29 cellular contexts compared by ENCODE assay signal in genomic region chr3:187762792-187763191, GRCh38.
"Had no signal": no experiment of that assay in that cellular context is flagged by ENCODE, and none has a peak within 500 bp of the region (broad histone marks: within the 10 kb centered on the region; RNA-seq: fewer than 3 reads in every experiment).

No MANE protein-coding gene starts in this region.

- H3K27ac Mint-ChIP-seq: dendritic cell treated with granulocyte-macrophage colony-stimulating factor and Interleukin-4, amounts not matched to agents 40 ng/mL and 50 ng/mL, for 4 days; effector memory CD8-positive, alpha-beta T cell; endodermal cell had no signal

- H3K27ac ChIP-seq: colonic mucosa, coronary artery, dorsolateral prefrontal cortex, epithelial cell of prostate, esophagus muscularis mucosa, foreskin keratinocyte, gastrocnemius medialis, gastroesophageal sphincter, heart left ventricle, heart right ventricle had no signal

- DNase-seq: colonic mucosa; cortex of kidney; dermis blood vessel endothelial cell; dorsolateral prefrontal cortex; effector CD4-positive, alpha-beta T cell; effector CD8-positive, alpha-beta T cell; effector memory CD4-positive, alpha-beta T cell; effector memory CD8-positive, alpha-beta T cell; endodermal cell; erythroblast; esophagus squamous epithelium; foreskin fibroblast; foreskin keratinocyte; foreskin melanocyte; gastrocnemius medialis; glutamatergic neuron; head of caudate nucleus; heart left ventricle; heart right ventricle had no signal

- H3K4me3 ChIP-seq: colonic mucosa, coronary artery, dorsolateral prefrontal cortex, esophagus muscularis mucosa, esophagus squamous epithelium, gastrocnemius medialis, gastroesophageal sphincter, heart left ventricle, heart right ventricle had no signal

- H3K4me3 Mint-ChIP-seq: dendritic cell treated with granulocyte-macrophage colony-stimulating factor and Interleukin-4, amounts not matched to agents 40 ng/mL and 50 ng/mL, for 4 days; effector memory CD8-positive, alpha-beta T cell; endodermal cell had no signal

- H3K9me3 Mint-ChIP-seq: dendritic cell treated with granulocyte-macrophage colony-stimulating factor and Interleukin-4, amounts not matched to agents 40 ng/mL and 50 ng/mL, for 4 days; effector memory CD8-positive, alpha-beta T cell; endodermal cell had no signal

- H3K36me3 ChIP-seq: colonic mucosa, esophagus muscularis mucosa, esophagus squamous epithelium, gastrocnemius medialis, gastroesophageal sphincter, heart left ventricle, heart right ventricle had no signal

- H3K9me3 ChIP-seq: colonic mucosa, esophagus muscularis mucosa, esophagus squamous epithelium, gastrocnemius medialis, gastroesophageal sphincter, heart left ventricle, heart right ventricle had no signal

- FAIRE-seq: colon, endometrium, endothelial cell of umbilical vein, frontal cortex had no signal

- H3K27me3 ChIP-seq: colonic mucosa, dorsolateral prefrontal cortex, esophagus muscularis mucosa, esophagus squamous epithelium, foreskin keratinocyte, gastrocnemius medialis, gastroesophageal sphincter, heart left ventricle had no signal

- ATAC-seq: effector memory CD8-positive, alpha-beta T cell; esophagus mucosa; foreskin keratinocyte; gastrocnemius medialis; gastroesophageal sphincter; heart left ventricle; heart right ventricle had no signal

- H3K27me3 Mint-ChIP-seq: dendritic cell treated with granulocyte-macrophage colony-stimulating factor and Interleukin-4, amounts not matched to agents 40 ng/mL and 50 ng/mL, for 4 days had no signal

- H3K4me1 ChIP-seq: colonic mucosa had no signal
